ENCODE assay signal across 19 cellular contexts in the genomic region with DNA sequence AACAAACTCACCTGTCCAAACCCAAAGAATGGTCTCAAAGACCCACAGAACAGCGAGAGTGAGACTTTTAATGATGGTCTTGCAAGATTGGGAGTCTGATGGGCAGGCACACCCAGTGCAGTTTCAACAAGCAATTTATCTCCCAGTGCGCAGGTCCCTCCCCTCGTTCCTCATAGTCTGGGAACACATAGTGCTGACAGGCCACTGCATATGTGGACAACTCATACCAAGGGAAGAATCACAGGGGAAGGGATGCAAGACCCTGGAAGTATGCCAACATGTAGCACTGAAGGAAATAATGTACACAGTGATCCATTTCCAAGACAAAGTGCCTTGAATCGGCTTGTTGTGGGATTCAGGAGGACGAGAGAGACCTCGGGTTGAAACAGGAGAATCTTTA. TPM values are rescaled to one million over a fixed set of nuclear protein-coding genes. Genes with fewer than 3 reads are reported as not detected.
DNase-seq lines count a peak whose midpoint lies in the region; ATAC-seq and TF ChIP-seq lines count a peak whose summit lies in the region.
"Had no signal": no experiment of that assay in that cellular context is flagged by ENCODE, and none has a peak within 500 bp of the region (broad histone marks: within the 10 kb centered on the region; RNA-seq: fewer than 3 reads in every experiment).

No MANE protein-coding gene starts in this region.

- BruUV-seq in PC-3 (replicated peaks; lab: Mats Ljungman, UMichigan), result no TSS peak

- POLR2A ChIA-PET in PC-3 (lab: Charles Lee; ENCODE audit: unreplicated experiment), result interaction anchor here (0.5 to 0.7 kb wide), 4 partner anchors 24 to 144 kb away, joined by 3 to 5 read pairs (median 4); a partner anchor contains a TSS

- H3K9ac ChIP-seq in PC-3 (ENCODE audit: low read length), result peak overlapping the region; percentile 85

- peaks cover 16% of the 10 kb centered on the region for H3K9me3 Mint-ChIP-seq in nephron progenitor cell
- H3K9me3 Mint-ChIP-seq: activated naive CD4-positive, alpha-beta T cell treated with anti-CD3 and anti-CD28 coated beads, Interleukin-2, amount 50 U/mL, for 24 hours; brain had no signal

- peak overlapping the region; percentile 76 for H3K4me2 ChIP-seq in PC-3 (ENCODE audit: low read length)

- H3K27me3 ChIP-seq in PC-3 (ENCODE audit: low read length), result no peaks in the 10 kb centered on the region
- H3K27me3 ChIP-seq: tibial artery had no signal

- no peaks in the 10 kb centered on the region for H3K9me2 ChIP-seq in PC-3 (replicated peaks; ENCODE audit: low read length)

- peaks cover 28% of the 10 kb centered on the region for H3K4me1 Mint-ChIP-seq in nephron progenitor cell
- H3K4me1 Mint-ChIP-seq: activated naive CD4-positive, alpha-beta T cell treated with anti-CD3 and anti-CD28 coated beads, Interleukin-2, amount 50 U/mL, for 24 hours; brain had no signal

- H3K27me3 Mint-ChIP-seq in nephron progenitor cell (ENCODE audit: low read depth, poor library complexity), result peaks cover 3% of the 10 kb centered on the region
- H3K27me3 Mint-ChIP-seq: activated naive CD4-positive, alpha-beta T cell treated with anti-CD3 and anti-CD28 coated beads, Interleukin-2, amount 50 U/mL, for 24 hours had no signal

- CTCF ChIA-PET in PC-3 (lab: Charles Lee), result interaction anchor here (1.0 kb wide), 1 partner anchor 12 kb away, joined by 4 read pairs; no protein-coding TSS in a partner anchor

- H3K79me2 ChIP-seq in PC-3 (ENCODE audit: low read length), result no peaks in the 10 kb centered on the region

- H3K4me1 ChIP-seq in PC-3 (ENCODE audit: insufficient read depth, low read length), result peaks cover 46% of the 10 kb centered on the region
- H3K4me1 ChIP-seq: psoas muscle, tibial artery had no signal

- H3K36me3 ChIP-seq in PC-3 (ENCODE audit: low read depth, low read length), result no peaks in the 10 kb centered on the region
- H3K36me3 ChIP-seq: tibial artery had no signal

- no peak overlapping the region for H3K4me3 Mint-ChIP-seq in nephron progenitor cell
- H3K4me3 Mint-ChIP-seq: activated naive CD4-positive, alpha-beta T cell treated with anti-CD3 and anti-CD28 coated beads, Interleukin-2, amount 50 U/mL, for 24 hours; brain had no signal

- H3K4me3 ChIP-seq in PC-3 (ENCODE audit: low read length) (peak overlapping the region; percentile 3; the same call in 1 of the 2 replicates), fibroblast of mammary gland (ENCODE audit: control insufficient read depth, low read depth, low read length) (no peak overlapping the region)
- H3K4me3 ChIP-seq: psoas muscle, tibial artery had no signal

- TF ChIP-seq CTCF in PC-3 (conservative IDR thresholded peaks at IDR 0.05; ENCODE audit: low read depth, low read length) (no peak), fibroblast of mammary gland (conservative IDR thresholded peaks at IDR 0.05; ENCODE audit: control insufficient read depth, insufficient read depth, low read depth, low read length) (no peak), nephron progenitor cell (IDR thresholded peaks at IDR 0.05) (no peak)

- H3K27ac ChIP-seq in PC-3 (ENCODE audit: low read length), result peak overlapping the region; percentile 98
- H3K27ac ChIP-seq: psoas muscle, tibial artery had no signal

- ATAC-seq in PC-3 (peak; percentile 48), HG03342 (IDR thresholded peaks at IDR 0.05; ENCODE audit: unreplicated experiment) (no peak), HG02571 (IDR thresholded peaks at IDR 0.05; ENCODE audit: unreplicated experiment) (no peak)
- ATAC-seq: psoas muscle had no signal

- H3K36me3 Mint-ChIP-seq in nephron progenitor cell (ENCODE audit: low read depth), result no peaks in the 10 kb centered on the region
- H3K36me3 Mint-ChIP-seq: activated naive CD4-positive, alpha-beta T cell treated with anti-CD3 and anti-CD28 coated beads, Interleukin-2, amount 50 U/mL, for 24 hours; brain had no signal

- H3K27ac Mint-ChIP-seq in nephron progenitor cell, result peak overlapping the region; percentile 91
- H3K27ac Mint-ChIP-seq: activated naive CD4-positive, alpha-beta T cell treated with anti-CD3 and anti-CD28 coated beads, Interleukin-2, amount 50 U/mL, for 24 hours had no signal

- H3K9me3 ChIP-seq in PC-3 (ENCODE audit: low read length), result no peaks in the 10 kb centered on the region
- H3K9me3 ChIP-seq: psoas muscle, tibial artery had no signal

- H2AFZ ChIP-seq in PC-3 (ENCODE audit: low read length), result peak overlapping the region; percentile 27

- H3F3A ChIP-seq in PC-3 (ENCODE audit: low read length, unreplicated experiment), result peaks cover 3% of the 10 kb centered on the region

- H4K20me1 ChIP-seq in PC-3 (ENCODE audit: low read length), result no peaks in the 10 kb centered on the region

- peak; percentile 43 for DNase-seq in EH (ENCODE audit: low read depth)
- DNase-seq in PC-3, result peak; percentile 78
- peak; percentile 68 for DNase-seq in fibroblast of mammary gland (ENCODE audit: low read depth)
- DNase-seq in nephron progenitor cell, result no peak
- no peak for DNase-seq in stimulated activated CD4-positive, alpha-beta T cell treated with anti-CD3 and anti-CD28 coated beads, Interleukin-2, amount 100 ng/mL, for 24 hours
- no peak for DNase-seq in NCI-H82 treated with DMSO at 0.1 percent for 48 hours (lab: John Stamatoyannopoulos, UW; ENCODE audit: unreplicated experiment)
- DNase-seq: activated CD4-positive, alpha-beta T cell treated with anti-CD3 and anti-CD28 coated beads for 1 hour; effector memory CD4-positive, alpha-beta T cell; NCI-H1930; psoas muscle; stimulated activated CD4-positive, alpha-beta T cell treated with anti-CD3 and anti-CD28 coated beads, Interleukin-1b, Interleukin-23, amount 100 ng/mL, for 48 hours had no signal

- intact Hi-C loops in PC-3 (cut with micrococcal nuclease), result no loop called here

RNA-seq across cellular contexts. Expression of a gene that starts 25.0 kb away (rescaled TPM):
- 96.5 and 104 TPM in 2 replicates for total RNA-seq in PC-3 (2014; rRNA removed)
- total RNA-seq: M059J; myocyte; psoas muscle; T-helper 2 cell treated with Interferon-gamma antibody and Interleukin-4, amounts not matched to agents 100 ng/mL and 5 ng/mL, for 36 hours had no signal

RNA-seq across cellular contexts. Expression of a gene that starts 29.5 kb away (rescaled TPM):
- 44.7 and 50.3 TPM in 2 replicates for total RNA-seq in PC-3 (2014; rRNA removed)

Comparison
In these comparisons a context has a peak if more than half of its experiments do, and no peak if none do; other contexts are left out.
1. DNase-seq: peak in EH (single experiment), PC-3 (single experiment) and fibroblast of mammary gland (single experiment); none in nephron progenitor cell (single experiment), stimulated activated CD4-positive, alpha-beta T cell treated with anti-CD3 and anti-CD28 coated beads, Interleukin-2, amount 100 ng/mL, for 24 hours (0 of 2) and NCI-H82 treated with DMSO at 0.1 percent for 48 hours (single experiment).